24 cellular contexts compared by ENCODE assay signal in genomic region chr11:112856591-112856990, GRCh38.
"Had no signal": no experiment of that assay in that cellular context is flagged by ENCODE, and none has a peak within 500 bp of the region (broad histone marks: within the 10 kb centered on the region; RNA-seq: fewer than 3 reads in every experiment).

No MANE protein-coding gene starts in this region.

- H3K27ac ChIP-seq: coronary artery, Peyer's patch, SJSA1 had no signal

- H3K4me1 ChIP-seq: Peyer's patch had no signal

- H3K27ac Mint-ChIP-seq: activated B cell treated with CpG ODN at 0.5 μM for 24 hours; activated CD4-positive, alpha-beta memory T cell treated with anti-CD3 and anti-CD28 coated beads for 36 hours; activated CD4-positive, alpha-beta T cell treated with anti-CD3 and anti-CD28 coated beads, Interleukin-2, amount 10 ng/mL, durations not matched to agents 24 days and 14 days; activated naive CD8-positive, alpha-beta T cell treated with anti-CD3 and anti-CD28 coated beads for 36 hours; T-helper 1 cell treated with Interleukin-12 subunit alpha and Interleukin-12 subunit beta and Interleukin-4 antibody, amounts not matched to agents 30 μg/mL and 1 μg/mL, for 36 hours had no signal

- ATAC-seq: activated T-cell treated with anti-CD3 and anti-CD28 coated beads, Interleukin-2, amount 50 U/mL, for 4 hours had no signal

- H3K36me3 Mint-ChIP-seq: activated CD4-positive, alpha-beta memory T cell treated with anti-CD3 and anti-CD28 coated beads for 36 hours; activated naive CD8-positive, alpha-beta T cell treated with anti-CD3 and anti-CD28 coated beads for 36 hours had no signal

- H3K9me3 ChIP-seq: SJSA1 had no signal

- H3K4me3 ChIP-seq: coronary artery, Peyer's patch, SJSA1 had no signal

- H3K36me3 ChIP-seq: Peyer's patch, SJSA1 had no signal

- H3K4me3 Mint-ChIP-seq: activated B cell treated with CpG ODN at 0.5 μM for 24 hours; activated CD4-positive, alpha-beta memory T cell treated with anti-CD3 and anti-CD28 coated beads for 36 hours; activated CD4-positive, alpha-beta T cell treated with anti-CD3 and anti-CD28 coated beads, Interleukin-2, amount 10 ng/mL, durations not matched to agents 24 days and 14 days; activated naive CD8-positive, alpha-beta T cell treated with anti-CD3 and anti-CD28 coated beads for 36 hours; activated T-cell treated with anti-CD3 and anti-CD28 coated beads, Interleukin-2, amount 50 U/mL, for 4 hours; T-helper 1 cell treated with Interleukin-12 subunit alpha and Interleukin-12 subunit beta and Interleukin-4 antibody, amounts not matched to agents 30 μg/mL and 1 μg/mL, for 36 hours had no signal

- H3K4me1 Mint-ChIP-seq: activated B cell treated with CpG ODN at 0.5 μM for 24 hours; activated CD4-positive, alpha-beta T cell treated with anti-CD3 and anti-CD28 coated beads, Interleukin-2, amount 10 ng/mL, durations not matched to agents 24 days and 14 days; activated naive CD8-positive, alpha-beta T cell treated with anti-CD3 and anti-CD28 coated beads for 36 hours had no signal

- DNase-seq: activated B cell treated with CpG ODN at 0.5 μM for 24 hours; activated CD4-positive, alpha-beta memory T cell treated with anti-CD3 and anti-CD28 coated beads for 36 hours; activated CD4-positive, alpha-beta T cell treated with anti-CD3 and anti-CD28 coated beads for 1 hour; activated CD4-positive, alpha-beta T cell treated with anti-CD3 and anti-CD28 coated beads, Interleukin-2, amount 10 ng/mL, durations not matched to agents 24 days and 14 days; activated CD8-positive, alpha-beta memory T cell treated with anti-CD3 and anti-CD28 coated beads for 24 hours; activated effector memory CD4-positive, alpha-beta T cell treated with anti-CD3 and anti-CD28 coated beads, Interleukin-2, amount 50 U/mL, for 16 hours; activated naive CD4-positive, alpha-beta T cell treated with Interleukin-2 at 50 U/mL for 16 hours; activated naive CD8-positive, alpha-beta T cell treated with anti-CD3 and anti-CD28 coated beads for 36 hours; activated T-cell treated with anti-CD3 and anti-CD28 coated beads, Interleukin-2, amount 50 U/mL, for 4 hours; central memory CD4-positive, alpha-beta T cell; Karpas-422; NCI-H1092; NCI-H1417; NCI-H1930; NCI-H2171; NCI-H2227 treated with DMSO at 0.1 percent for 48 hours; NCI-H526 treated with DMSO at 0.1 percent for 48 hours; NCI-H82; NK-92 treated with Interleukin-12 subunit alpha and Interleukin-12 subunit beta, amount 100 ng/mL, for 24 hours; Peyer's patch; SHP77 had no signal

- H3K27me3 ChIP-seq: Peyer's patch, SJSA1 had no signal
